Comparison of ENCODE assay signal across 8 cellular contexts in genomic region chr19:18919086-18919894, GRCh38. TPM values are rescaled to one million over a fixed set of nuclear protein-coding genes. Genes with fewer than 3 reads are reported as not detected.
A peak's percentile ranks its signal among the peaks of the same experiment; 100 is the strongest.
DNase-seq lines count a peak whose midpoint lies in the region; ATAC-seq, FAIRE-seq and TF ChIP-seq lines count a peak whose summit lies in the region.

TSS of gene COPE (minus strand) at chr19:18919387. CDS start at chr19:18919348, 39 bp downstream.
TSS of gene DDX49 (plus strand) at chr19:18919715. CDS start at chr19:18919742, 27 bp downstream.

- peak within 1 kb of the TSS; percentile 92 for H3K4me2 ChIP-seq in hepatocyte

- H3K9me2 ChIP-seq in hepatocyte (replicated peaks; ENCODE audit: insufficient read depth): no peaks in the 10 kb centered on the region

- H3K4me1 ChIP-seq in hepatocyte (ENCODE audit: insufficient read depth): peaks cover 11% of the 10 kb centered on the region

- DNase-seq in GM18507 (ENCODE audit: extremely low spot score, insufficient read length, low read depth): peak; percentile 97
- DNase-seq in NCI-H2081 (lab: John Stamatoyannopoulos, UW): peak; percentile 99
- DNase-seq in T1000 (lab: John Stamatoyannopoulos, UW): peak; percentile 95
- peak; percentile 100 for DNase-seq in astrocyte of the hippocampus (ENCODE audit: low read depth, low spot score)
- DNase-seq in hepatocyte (ENCODE audit: low spot score): peak; percentile 99
- DNase-seq in renal cortical epithelial cell (ENCODE audit: low read depth): peak; percentile 100
- DNase-seq in cortex of kidney (lab: John Stamatoyannopoulos, UW): no peak

- ATAC-seq in HG02981 (IDR thresholded peaks at IDR 0.05; ENCODE audit: unreplicated experiment): peak; percentile 88

- 2% methylated on average over 66 of the region's 71 CpGs for WGBS in hepatocyte (ENCODE audit: low lambda C conversion rate, missing lambda C conversion rate)

- H3K27ac ChIP-seq in hepatocyte: peak within 1 kb of the TSS; percentile 87

- H3K27me3 ChIP-seq in hepatocyte: no peaks in the 10 kb centered on the region

- no peaks in the 10 kb centered on the region for H3K9me3 ChIP-seq in hepatocyte (ENCODE audit: low read depth)

- no peak for TF ChIP-seq CTCF in hepatocyte (IDR thresholded peaks at IDR 0.05; ENCODE audit: poor library complexity)

- H3K79me2 ChIP-seq in hepatocyte: peaks cover 60% of the 10 kb centered on the region

- H3K4me3 ChIP-seq in hepatocyte: peak within 1 kb of the TSS; percentile 47

- H2AFZ ChIP-seq in hepatocyte: peak within 1 kb of the TSS; percentile 15

- H3K36me3 ChIP-seq in hepatocyte (replicated peaks; ENCODE audit: insufficient read depth, low read depth): no peaks in the 10 kb centered on the region

- peaks cover 11% of the 10 kb centered on the region for H4K20me1 ChIP-seq in hepatocyte (ENCODE audit: insufficient read depth, poor library complexity, severe bottlenecking)

- FAIRE-seq in GM18507 (lab: Jason Lieb, UNC): peak; percentile 100

RNA-seq across cellular contexts. Expression of gene COPE, which starts in this region (rescaled TPM):
- total RNA-seq in hepatocyte (222 and 228 TPM in 2 replicates), renal cortical epithelial cell (148 and 224 TPM in 2 replicates)
- polyA plus RNA-seq in hepatocyte: 397 and 413 TPM in 2 replicates

RNA-seq across cellular contexts. Expression of gene DDX49, which starts in this region (rescaled TPM):
- total RNA-seq in hepatocyte (45.8 and 46.0 TPM in 2 replicates), renal cortical epithelial cell (45.0 and 58.3 TPM in 2 replicates)
- 57.8 and 61.3 TPM in 2 replicates for polyA plus RNA-seq in hepatocyte
